12 cellular contexts compared by ENCODE assay signal in genomic region chr4:85673540-85673939, GRCh38.
"Had no signal": no experiment of that assay in that cellular context is flagged by ENCODE, and none has a peak within 500 bp of the region (broad histone marks: within the 10 kb centered on the region; RNA-seq: fewer than 3 reads in every experiment).

No MANE protein-coding gene starts in this region.

- DNase-seq: activated CD8-positive, alpha-beta memory T cell treated with anti-CD3 and anti-CD28 coated beads, Interleukin-2, amount 50 U/mL, for 48 hours; activated CD8-positive, alpha-beta T cell treated with anti-CD3 and anti-CD28 coated beads for 36 hours; activated naive CD4-positive, alpha-beta T cell treated with Interleukin-2 at 50 U/mL for 16 hours; activated naive CD8-positive, alpha-beta T cell treated with anti-CD3 and anti-CD28 coated beads, Interleukin-2, amount 50 U/mL, for 24 hours; psoas muscle; right lobe of liver; stimulated activated naive CD4-positive, alpha-beta T cell; substantia nigra had no signal

- H3K27ac Mint-ChIP-seq: activated CD8-positive, alpha-beta T cell treated with anti-CD3 and anti-CD28 coated beads for 36 hours; activated naive CD8-positive, alpha-beta T cell treated with anti-CD3 and anti-CD28 coated beads, Interleukin-2, amount 50 U/mL, for 24 hours; nephron; type B pancreatic cell had no signal

- H3K9me3 Mint-ChIP-seq: nephron, type B pancreatic cell had no signal

- H3K36me3 Mint-ChIP-seq: type B pancreatic cell had no signal

- H3K4me3 Mint-ChIP-seq: activated CD8-positive, alpha-beta T cell treated with anti-CD3 and anti-CD28 coated beads for 36 hours; activated naive CD8-positive, alpha-beta T cell treated with anti-CD3 and anti-CD28 coated beads, Interleukin-2, amount 50 U/mL, for 24 hours; nephron; type B pancreatic cell had no signal

- H3K27me3 Mint-ChIP-seq: activated naive CD8-positive, alpha-beta T cell treated with anti-CD3 and anti-CD28 coated beads, Interleukin-2, amount 50 U/mL, for 24 hours; type B pancreatic cell had no signal

- ATAC-seq: activated CD8-positive, alpha-beta T cell treated with anti-CD3 and anti-CD28 coated beads for 36 hours; activated naive CD8-positive, alpha-beta T cell treated with anti-CD3 and anti-CD28 coated beads, Interleukin-2, amount 50 U/mL, for 24 hours; left lobe of liver; psoas muscle had no signal

- H3K4me3 ChIP-seq: esophagus muscularis mucosa, psoas muscle, right lobe of liver had no signal
